1 cellular context compared by ENCODE assay signal in the genomic region with DNA sequence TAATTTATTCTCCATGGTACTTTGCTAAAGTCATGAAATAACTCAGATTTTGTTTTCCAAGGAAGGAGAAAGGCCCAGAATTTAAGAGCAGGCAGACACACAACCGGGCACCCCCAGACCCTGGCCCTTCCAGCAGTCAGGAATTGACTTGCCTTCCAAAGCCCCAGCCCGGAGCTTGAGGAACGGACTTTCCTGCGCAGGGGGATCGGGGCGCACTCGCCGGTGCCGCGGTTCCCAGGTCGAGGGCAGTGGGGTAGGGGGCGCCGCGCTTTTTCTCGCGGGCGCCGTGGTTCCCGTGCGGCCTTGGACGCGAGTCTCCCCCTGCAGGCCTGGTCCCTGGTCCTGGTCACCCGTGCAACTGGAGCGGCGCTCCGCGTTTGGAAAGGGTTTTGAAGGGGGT.
TF ChIP-seq lines count a peak whose summit lies in the region.

No MANE protein-coding gene starts in this region.

TF ChIP-seq in HCT116, 20 proteins besides CTCF, POLR2A, EP300 and RAD21 (continued from another document):
- TF ChIP-seq, protein P1, sequence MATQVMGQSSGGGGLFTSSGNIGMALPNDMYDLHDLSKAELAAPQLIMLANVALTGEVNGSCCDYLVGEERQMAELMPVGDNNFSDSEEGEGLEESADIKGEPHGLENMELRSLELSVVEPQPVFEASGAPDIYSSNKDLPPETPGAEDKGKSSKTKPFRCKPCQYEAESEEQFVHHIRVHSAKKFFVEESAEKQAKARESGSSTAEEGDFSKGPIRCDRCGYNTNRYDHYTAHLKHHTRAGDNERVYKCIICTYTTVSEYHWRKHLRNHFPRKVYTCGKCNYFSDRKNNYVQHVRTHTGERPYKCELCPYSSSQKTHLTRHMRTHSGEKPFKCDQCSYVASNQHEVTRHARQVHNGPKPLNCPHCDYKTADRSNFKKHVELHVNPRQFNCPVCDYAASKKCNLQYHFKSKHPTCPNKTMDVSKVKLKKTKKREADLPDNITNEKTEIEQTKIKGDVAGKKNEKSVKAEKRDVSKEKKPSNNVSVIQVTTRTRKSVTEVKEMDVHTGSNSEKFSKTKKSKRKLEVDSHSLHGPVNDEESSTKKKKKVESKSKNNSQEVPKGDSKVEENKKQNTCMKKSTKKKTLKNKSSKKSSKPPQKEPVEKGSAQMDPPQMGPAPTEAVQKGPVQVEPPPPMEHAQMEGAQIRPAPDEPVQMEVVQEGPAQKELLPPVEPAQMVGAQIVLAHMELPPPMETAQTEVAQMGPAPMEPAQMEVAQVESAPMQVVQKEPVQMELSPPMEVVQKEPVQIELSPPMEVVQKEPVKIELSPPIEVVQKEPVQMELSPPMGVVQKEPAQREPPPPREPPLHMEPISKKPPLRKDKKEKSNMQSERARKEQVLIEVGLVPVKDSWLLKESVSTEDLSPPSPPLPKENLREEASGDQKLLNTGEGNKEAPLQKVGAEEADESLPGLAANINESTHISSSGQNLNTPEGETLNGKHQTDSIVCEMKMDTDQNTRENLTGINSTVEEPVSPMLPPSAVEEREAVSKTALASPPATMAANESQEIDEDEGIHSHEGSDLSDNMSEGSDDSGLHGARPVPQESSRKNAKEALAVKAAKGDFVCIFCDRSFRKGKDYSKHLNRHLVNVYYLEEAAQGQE (IDR thresholded peaks at IDR 0.05; ENCODE audit: low read depth) = no peak
- TF ChIP-seq, protein P2, sequence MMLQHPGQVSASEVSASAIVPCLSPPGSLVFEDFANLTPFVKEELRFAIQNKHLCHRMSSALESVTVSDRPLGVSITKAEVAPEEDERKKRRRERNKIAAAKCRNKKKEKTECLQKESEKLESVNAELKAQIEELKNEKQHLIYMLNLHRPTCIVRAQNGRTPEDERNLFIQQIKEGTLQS (IDR thresholded peaks at IDR 0.05) = no peak
- no peak for TF ChIP-seq YY1 (IDR thresholded peaks at IDR 0.05; ENCODE audit: extremely low read depth, insufficient replicate concordance, low read depth, low read length)
- TF ChIP-seq JUND (IDR thresholded peaks at IDR 0.05) = no peak
- TF ChIP-seq ZFX (IDR thresholded peaks at IDR 0.05) = no peak
- no peak for TF ChIP-seq ELF1 (IDR thresholded peaks at IDR 0.05; ENCODE audit: borderline replicate concordance, low read depth)
